In the genomic region with DNA sequence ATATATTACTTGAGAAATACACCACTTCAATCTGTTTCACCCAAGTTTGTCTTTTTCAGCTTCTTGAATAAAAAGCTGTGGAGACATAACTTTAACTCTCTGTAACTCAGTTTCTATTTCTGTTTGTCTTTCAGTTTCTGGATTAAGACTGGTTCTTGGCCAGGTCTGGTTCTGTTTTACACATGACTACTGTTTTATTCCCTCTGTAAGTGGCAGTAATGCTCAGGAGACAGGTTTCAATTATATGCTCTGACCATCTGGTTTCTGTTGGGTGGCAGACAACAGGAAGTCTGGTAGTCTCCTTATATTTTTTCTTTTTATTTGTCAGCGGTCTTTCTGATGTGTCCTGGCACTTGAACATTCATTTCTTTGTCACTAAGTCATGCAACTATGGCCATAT, we compare ENCODE assay signal across 14 cellular contexts.
DNase-seq lines count a peak whose midpoint lies in the region; ATAC-seq lines count a peak whose summit lies in the region.
"Had no signal": no experiment of that assay in that cellular context is flagged by ENCODE, and none has a peak within 500 bp of the region (broad histone marks: within the 10 kb centered on the region; RNA-seq: fewer than 3 reads in every experiment).

No MANE protein-coding gene starts in this region.

- H3K4me3 Mint-ChIP-seq in activated naive CD4-positive, alpha-beta T cell treated with anti-CD3 and anti-CD28 coated beads, Interleukin-2, amount 10 ng/mL, durations not matched to agents 7 days and 5 days: no peak overlapping the region
- H3K4me3 Mint-ChIP-seq: brain had no signal

- H3K27ac Mint-ChIP-seq in activated naive CD4-positive, alpha-beta T cell treated with anti-CD3 and anti-CD28 coated beads, Interleukin-2, amount 10 ng/mL, durations not matched to agents 7 days and 5 days: no peak overlapping the region
- H3K27ac Mint-ChIP-seq: brain had no signal

- DNase-seq in C1 segment of cervical spinal cord (lab: John Stamatoyannopoulos, UW) (no peak), NCI-H1105 treated with DMSO at 0.1 percent for 48 hours (lab: John Stamatoyannopoulos, UW) (no peak), epidermal melanocyte (ENCODE audit: insufficient read length, low spot score) (no peak)
- DNase-seq in activated naive CD4-positive, alpha-beta T cell treated with anti-CD3 and anti-CD28 coated beads, Interleukin-2, amount 10 ng/mL, durations not matched to agents 7 days and 5 days: no peak
- DNase-seq: activated T-cell treated with anti-CD3 and anti-CD28 coated beads, Interleukin-2, amount 50 U/mL, for 48 hours; midbrain; NCI-H446; stimulated activated CD4-positive, alpha-beta T cell treated with anti-CD3 and anti-CD28 coated beads, Interleukin-4, amount 100 ng/mL, for 24 hours; WERI-Rb-1 had no signal

- H3K36me3 Mint-ChIP-seq in activated naive CD4-positive, alpha-beta T cell treated with anti-CD3 and anti-CD28 coated beads, Interleukin-2, amount 10 ng/mL, durations not matched to agents 7 days and 5 days: no peaks in the 10 kb centered on the region
- H3K36me3 Mint-ChIP-seq: brain had no signal

- CTCF ChIA-PET in activated naive CD4-positive, alpha-beta T cell treated with anti-CD3 and anti-CD28 coated beads, Interleukin-2, amount 10 ng/mL, durations not matched to agents 7 days and 5 days (lab: Charles Lee): interaction anchor here (1.6 to 2.7 kb wide), 2 partner anchors 15 to 21 kb away, joined by 8 to 9 read pairs; no protein-coding TSS in a partner anchor

- no peaks in the 10 kb centered on the region for H3K27me3 Mint-ChIP-seq in activated naive CD4-positive, alpha-beta T cell treated with anti-CD3 and anti-CD28 coated beads, Interleukin-2, amount 10 ng/mL, durations not matched to agents 7 days and 5 days

- ATAC-seq in GM18519 (IDR thresholded peaks at IDR 0.05; ENCODE audit: low FRiP score, unreplicated experiment): peak; percentile 79
- ATAC-seq in GM19463 (IDR thresholded peaks at IDR 0.05; ENCODE audit: unreplicated experiment): peak; percentile 66
- ATAC-seq in HG02885 (IDR thresholded peaks at IDR 0.05; ENCODE audit: poor library complexity, unreplicated experiment): peak; percentile 71
- ATAC-seq in HG03571 (IDR thresholded peaks at IDR 0.05; ENCODE audit: unreplicated experiment): peak; percentile 85

- peaks cover 6% of the 10 kb centered on the region for H3K4me1 Mint-ChIP-seq in activated naive CD4-positive, alpha-beta T cell treated with anti-CD3 and anti-CD28 coated beads, Interleukin-2, amount 10 ng/mL, durations not matched to agents 7 days and 5 days

- H3K9me3 Mint-ChIP-seq in activated naive CD4-positive, alpha-beta T cell treated with anti-CD3 and anti-CD28 coated beads, Interleukin-2, amount 10 ng/mL, durations not matched to agents 7 days and 5 days: no peaks in the 10 kb centered on the region
